31 cellular contexts compared by ENCODE assay signal in the genomic region with DNA sequence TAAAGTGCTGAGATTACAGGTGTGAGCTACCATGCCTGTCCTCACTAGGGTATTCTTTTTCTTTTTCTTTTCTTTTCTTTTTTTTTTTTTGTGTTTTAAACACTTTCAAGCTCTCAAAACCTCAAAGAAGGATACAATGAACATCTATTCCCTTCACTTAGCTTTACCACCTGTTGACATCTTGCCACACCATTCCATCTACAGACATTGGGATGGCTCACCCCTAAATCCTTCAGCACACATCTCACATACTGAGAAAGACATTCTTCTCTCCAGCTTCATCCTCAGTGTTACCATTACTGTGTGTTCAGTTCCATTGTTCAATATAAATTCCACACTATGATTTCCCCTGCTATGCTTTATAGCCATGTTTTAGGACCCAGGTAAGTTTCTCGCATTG.
"Had no signal": no experiment of that assay in that cellular context is flagged by ENCODE, and none has a peak within 500 bp of the region (broad histone marks: within the 10 kb centered on the region; RNA-seq: fewer than 3 reads in every experiment).

No MANE protein-coding gene starts in this region.

- H3K36me3 ChIP-seq: ascending aorta, cardiac muscle cell, gastrocnemius medialis, neural progenitor cell, right atrium auricular region, suprapubic skin, tibial artery, upper lobe of right lung had no signal

- H3K4me3 ChIP-seq: ascending aorta, cardiac muscle cell, coronary artery, dorsolateral prefrontal cortex, gastrocnemius medialis, neural progenitor cell, right atrium auricular region, smooth muscle cell, suprapubic skin, tibial artery, upper lobe of right lung had no signal

- H3K27ac ChIP-seq: ascending aorta, cardiac muscle cell, coronary artery, dorsolateral prefrontal cortex, gastrocnemius medialis, neural progenitor cell, right atrium auricular region, suprapubic skin, tibial artery, upper lobe of right lung had no signal

- ATAC-seq: activated CD8-positive, alpha-beta T cell treated with anti-CD3 and anti-CD28 coated beads for 36 hours; gastrocnemius medialis; left colon; stimulated activated memory B cell treated with anti-CD40 and anti-IgM and Interleukin-4, amounts not matched to agents 10 μg/mL and 1 μg/mL and 100 μg/mL, for 72 hours; upper lobe of right lung had no signal

- H3K27me3 Mint-ChIP-seq: activated CD4-positive, alpha-beta T cell treated with anti-CD3 and anti-CD28 coated beads, Interleukin-2, amount 10 ng/mL, durations not matched to agents 7 days and 5 days; activated CD8-positive, alpha-beta T cell treated with anti-CD3 and anti-CD28 coated beads for 36 hours; activated naive CD8-positive, alpha-beta T cell treated with anti-CD3 and anti-CD28 coated beads for 36 hours; stimulated activated memory B cell treated with anti-CD40 and anti-IgM and Interleukin-4, amounts not matched to agents 10 μg/mL and 1 μg/mL and 100 μg/mL, for 72 hours had no signal

- DNase-seq: activated CD4-positive, alpha-beta T cell treated with anti-CD3 and anti-CD28 coated beads for 1 hour; activated CD4-positive, alpha-beta T cell treated with anti-CD3 and anti-CD28 coated beads, Interleukin-2, amount 10 ng/mL, durations not matched to agents 7 days and 5 days; activated CD8-positive, alpha-beta T cell treated with anti-CD3 and anti-CD28 coated beads for 36 hours; activated effector memory CD4-positive, alpha-beta T cell treated with Interleukin-2 at 50 U/mL for 16 hours; activated naive CD4-positive, alpha-beta T cell treated with Interleukin-2 at 50 U/mL for 16 hours; activated naive CD8-positive, alpha-beta T cell treated with anti-CD3 and anti-CD28 coated beads for 36 hours; dorsolateral prefrontal cortex; effector memory CD4-positive, alpha-beta T cell; erythroblast; gastrocnemius medialis; hippocampal formation; kidney; left colon; mammary epithelial cell; occipital lobe; stimulated activated CD4-positive, alpha-beta T cell treated with anti-CD3 and anti-CD28 coated beads, Interleukin-1b, Interleukin-23, amount 100 ng/mL, for 48 hours; stimulated activated CD4-positive, alpha-beta T cell treated with anti-CD3 and anti-CD28 coated beads, Interleukin-4, amount 100 ng/mL, for 4 hours; stimulated activated CD8-positive, alpha-beta memory T cell treated with anti-CD3 and anti-CD28 coated beads, Interleukin-4, amount 100 ng/mL, for 48 hours; T1000; tibial artery; upper lobe of right lung had no signal

- H3K27ac Mint-ChIP-seq: activated CD4-positive, alpha-beta T cell treated with anti-CD3 and anti-CD28 coated beads, Interleukin-2, amount 10 ng/mL, durations not matched to agents 7 days and 5 days; activated CD8-positive, alpha-beta T cell treated with anti-CD3 and anti-CD28 coated beads for 36 hours; activated naive CD8-positive, alpha-beta T cell treated with anti-CD3 and anti-CD28 coated beads for 36 hours; brain; neural progenitor cell; stimulated activated memory B cell treated with anti-CD40 and anti-IgM and Interleukin-4, amounts not matched to agents 10 μg/mL and 1 μg/mL and 100 μg/mL, for 72 hours; T-helper 1 cell treated with Interleukin-12 subunit alpha and Interleukin-12 subunit beta and Interleukin-4 antibody, amounts not matched to agents 30 μg/mL and 1 μg/mL, for 36 hours had no signal

- H3K4me2 ChIP-seq: neural progenitor cell, smooth muscle cell had no signal

- H3K4me1 Mint-ChIP-seq: stimulated activated memory B cell treated with anti-CD40 and anti-IgM and Interleukin-4, amounts not matched to agents 10 μg/mL and 1 μg/mL and 100 μg/mL, for 72 hours had no signal

- H3K36me3 Mint-ChIP-seq: brain; stimulated activated memory B cell treated with anti-CD40 and anti-IgM and Interleukin-4, amounts not matched to agents 10 μg/mL and 1 μg/mL and 100 μg/mL, for 72 hours had no signal

- H2AFZ ChIP-seq: neural progenitor cell had no signal

- H3K9me3 ChIP-seq: ascending aorta, gastrocnemius medialis, right atrium auricular region, suprapubic skin, tibial artery, upper lobe of right lung had no signal

- H3K4me1 ChIP-seq: ascending aorta, gastrocnemius medialis, right atrium auricular region, suprapubic skin, tibial artery had no signal

- H3K9me3 Mint-ChIP-seq: activated CD4-positive, alpha-beta T cell treated with anti-CD3 and anti-CD28 coated beads, Interleukin-2, amount 10 ng/mL, durations not matched to agents 7 days and 5 days; activated CD8-positive, alpha-beta T cell treated with anti-CD3 and anti-CD28 coated beads for 36 hours; activated naive CD8-positive, alpha-beta T cell treated with anti-CD3 and anti-CD28 coated beads for 36 hours; brain; T-helper 1 cell treated with Interleukin-12 subunit alpha and Interleukin-12 subunit beta and Interleukin-4 antibody, amounts not matched to agents 30 μg/mL and 1 μg/mL, for 36 hours had no signal

- H3K27me3 ChIP-seq: ascending aorta, cardiac muscle cell, gastrocnemius medialis, neural progenitor cell, right atrium auricular region, suprapubic skin, tibial artery, upper lobe of right lung had no signal

- H3K9ac ChIP-seq: neural progenitor cell had no signal

- H3K4me3 Mint-ChIP-seq: activated CD4-positive, alpha-beta T cell treated with anti-CD3 and anti-CD28 coated beads, Interleukin-2, amount 10 ng/mL, durations not matched to agents 7 days and 5 days; activated CD8-positive, alpha-beta T cell treated with anti-CD3 and anti-CD28 coated beads for 36 hours; activated naive CD8-positive, alpha-beta T cell treated with anti-CD3 and anti-CD28 coated beads for 36 hours; brain; neural progenitor cell; stimulated activated memory B cell treated with anti-CD40 and anti-IgM and Interleukin-4, amounts not matched to agents 10 μg/mL and 1 μg/mL and 100 μg/mL, for 72 hours; T-helper 1 cell treated with Interleukin-12 subunit alpha and Interleukin-12 subunit beta and Interleukin-4 antibody, amounts not matched to agents 30 μg/mL and 1 μg/mL, for 36 hours had no signal

- FAIRE-seq: kidney had no signal
